8 cellular contexts compared by ENCODE assay signal in the genomic region with DNA sequence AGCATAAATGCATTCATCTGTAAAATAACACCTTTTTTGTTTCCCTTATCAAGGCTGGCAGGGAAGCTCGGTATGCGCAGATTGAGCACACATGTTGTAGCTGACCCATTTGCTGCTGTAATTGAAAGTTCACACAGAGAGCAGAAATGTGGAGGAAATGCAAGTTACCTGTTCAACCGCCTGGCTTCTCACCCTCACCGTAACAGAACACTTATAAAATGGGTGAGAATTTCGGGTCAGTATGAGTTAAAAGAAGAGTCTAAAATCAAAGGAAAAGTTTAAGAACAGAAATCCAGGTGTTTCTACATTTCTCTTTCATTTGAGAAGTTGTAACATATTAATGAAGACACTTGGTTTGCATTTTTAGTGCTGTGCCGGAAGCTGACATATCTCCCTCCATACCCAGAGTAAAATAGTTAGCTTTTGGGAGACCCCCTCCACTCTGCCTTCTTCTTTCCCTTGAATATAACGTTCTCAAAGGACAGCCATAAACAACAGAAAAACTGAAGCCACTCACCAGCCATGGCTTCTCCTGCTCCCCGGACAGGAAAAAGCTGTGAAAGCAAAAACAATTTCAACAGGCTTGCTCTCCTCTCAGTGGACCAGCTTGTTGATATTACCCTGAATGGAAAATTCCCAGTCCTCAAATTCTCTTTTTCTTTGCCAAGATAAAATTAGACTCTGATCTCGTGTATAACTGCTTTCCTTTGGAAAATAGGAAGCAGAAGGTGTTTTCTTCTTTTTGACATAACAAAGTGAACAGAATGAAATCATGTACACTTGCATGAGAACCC. TPM values are rescaled to one million over a fixed set of nuclear protein-coding genes. Genes with fewer than 3 reads are reported as not detected.
DNase-seq lines count a peak whose midpoint lies in the region; ATAC-seq and TF ChIP-seq lines count a peak whose summit lies in the region.

Gene CASP12, minus strand, starts transcription at position 570 of the 794 bp plus-strand sequence.

- no peaks in the 10 kb centered on the region for H4K20me1 ChIP-seq in GM23248 (ENCODE audit: insufficient read depth)

- peak within 1 kb of the TSS in 8 of 10 donors; percentile 42 to 73 (median 54) for H3K4me3 Mint-ChIP-seq in naive thymus-derived CD4-positive, alpha-beta T cell

- intact Hi-C loops in naive thymus-derived CD4-positive, alpha-beta T cell (cut with micrococcal nuclease), result loop anchor here (1.0 to 2.0 kb wide), 3 partner anchors 9 to 20 kb away; no protein-coding TSS in a partner anchor

- H3K27me3 ChIP-seq in GM23248 (replicated peaks; ENCODE audit: insufficient read depth), result 0 out of 2 replicates have a peak, but pooled peaks cover 3% of the 10 kb centered on the region
- H3K27me3 ChIP-seq in naive thymus-derived CD4-positive, alpha-beta T cell (ENCODE audit: control insufficient read depth in 2 of 2, insufficient read depth in 2 of 2, low read length in 2 of 2), result no peaks in the 10 kb centered on the region

- H3K27ac ChIP-seq in GM23248, result no peak within 1 kb of the TSS
- H3K27ac ChIP-seq in naive thymus-derived CD4-positive, alpha-beta T cell (ENCODE audit: low read depth, low read length), result no peak within 1 kb of the TSS

- peaks cover 0 to 2% (median 0%) of the 10 kb centered on the region in 5 donors for H3K27me3 Mint-ChIP-seq in naive thymus-derived CD4-positive, alpha-beta T cell

- TF ChIP-seq CTCF in GM10248 (IDR thresholded peaks at IDR 0.05; ENCODE audit: control extremely low read depth, extremely low read depth, low read depth, missing control alignments), result no peak

- peaks cover 3% of the 10 kb centered on the region; the same call in 1 of the 2 replicates for H3K9me2 ChIP-seq in GM23248 (ENCODE audit: insufficient read depth)

- no peaks in the 10 kb centered on the region for H3F3A ChIP-seq in GM23248 (ENCODE audit: insufficient read depth)

- no peaks in the 10 kb centered on the region for H3K9me3 ChIP-seq in GM23248 (ENCODE audit: low read depth)
- H3K9me3 ChIP-seq in naive thymus-derived CD4-positive, alpha-beta T cell (ENCODE audit: control insufficient read depth in 2 of 3, low read length in 3 of 3), result no peaks in the 10 kb centered on the region

- peak; percentile 51 for ATAC-seq in naive thymus-derived CD4-positive, alpha-beta T cell
- ATAC-seq in HG03469 (IDR thresholded peaks at IDR 0.05; ENCODE audit: unreplicated experiment), result no peak

- no peak within 1 kb of the TSS for H3K4me3 ChIP-seq in GM23248
- peak within 1 kb of the TSS; percentile 34 for H3K4me3 ChIP-seq in naive thymus-derived CD4-positive, alpha-beta T cell (ENCODE audit: low read length)

- CTCF ChIA-PET in GM10248 (lab: Yijun Ruan, JAX), result no interaction called here
- CTCF ChIA-PET in naive thymus-derived CD4-positive, alpha-beta T cell (lab: Charles Lee), result interaction anchor here (1.2 to 1.6 kb wide), 2 partner anchors 10 to 20 kb away, joined by 3 to 4 read pairs; no protein-coding TSS in a partner anchor

- no peak within 1 kb of the TSS for H3K9ac ChIP-seq in GM23248

- H3K36me3 Mint-ChIP-seq in naive thymus-derived CD4-positive, alpha-beta T cell, result peaks cover 0 to 12% (median 10%) of the 10 kb centered on the region in 5 donors

- POLR2A ChIA-PET in GM10248 (lab: Yijun Ruan, JAX), result no interaction called here
- POLR2A ChIA-PET in naive thymus-derived CD4-positive, alpha-beta T cell (lab: Charles Lee), result interaction anchor here (0.6 to 1.1 kb wide), 2 partner anchors 9 to 13 kb away, joined by 3 to 4 read pairs; no protein-coding TSS in a partner anchor

- no peaks in the 10 kb centered on the region for H3K4me1 ChIP-seq in GM23248 (ENCODE audit: insufficient read depth)
- peaks cover 3 to 23% of the 10 kb centered on the region in 2 donors for H3K4me1 ChIP-seq in naive thymus-derived CD4-positive, alpha-beta T cell (ENCODE audit: control insufficient read depth in 2 of 2, insufficient read depth in 2 of 2, low read length in 2 of 2)

- no peaks in the 10 kb centered on the region for H3K79me2 ChIP-seq in GM23248 (ENCODE audit: insufficient read depth)

- in situ Hi-C loops in GM23248 (cut with MboI), result no loop called here

- DNase-seq in GM10248 (ENCODE audit: extremely low spot score) (peak; percentile 19), GM23248 (no peak), cerebellum (ENCODE audit: low spot score) (peak; percentile 26), NCI-H2081 treated with DMSO at 0.1 percent for 48 hours (lab: John Stamatoyannopoulos, UW) (no peak), MV-4-11 (lab: John Stamatoyannopoulos, UW) (no peak)
- DNase-seq in naive thymus-derived CD4-positive, alpha-beta T cell, result peak in 1 of 9 donors; percentile 12
- DNase-seq in stimulated activated CD4-positive, alpha-beta T cell treated with anti-CD3 and anti-CD28 coated beads, Interleukin-12 subunit alpha, Interleukin-12 subunit beta, amount 100 ng/mL, for 4 hours, result no peak

- H3K9me3 Mint-ChIP-seq in naive thymus-derived CD4-positive, alpha-beta T cell, result peaks cover 0 to 9% (median 0%) of the 10 kb centered on the region in 11 donors

- peak within 1 kb of the TSS; percentile 63 for H2AFZ ChIP-seq in GM23248

- no peaks in the 10 kb centered on the region for H3K36me3 ChIP-seq in GM23248 (ENCODE audit: low read depth)
- no peaks in the 10 kb centered on the region for H3K36me3 ChIP-seq in naive thymus-derived CD4-positive, alpha-beta T cell (ENCODE audit: control insufficient read depth in 2 of 3, insufficient read depth in 3 of 3, low read length in 3 of 3)

- peak within 1 kb of the TSS in 8 of 9 donors; percentile 0 to 73 (median 54) for H3K27ac Mint-ChIP-seq in naive thymus-derived CD4-positive, alpha-beta T cell

- no peak within 1 kb of the TSS for H3K4me2 ChIP-seq in GM23248 (ENCODE audit: unreplicated experiment)

- H3K4me1 Mint-ChIP-seq in naive thymus-derived CD4-positive, alpha-beta T cell, result peaks cover 10 to 30% (median 26%) of the 10 kb centered on the region in 7 donors

- 13 to 16% methylated on average over 9 of the region's 9 CpGs for WGBS in GM23248 (ENCODE audit: low coverage in 1 of 2, low lambda C conversion rate in 2 of 2, missing lambda C conversion rate in 2 of 2), 2 experiments

RNA-seq across cellular contexts. Expression of gene CASP12, which starts in this region (rescaled TPM):
- not detected in 2 replicates for total RNA-seq in GM23248 (2014; rRNA removed; shearing (Covaris generic))
- not detected in 2 replicates for polyA plus RNA-seq in GM23248 (2016; fragmentation: Nextera tagmentation; extraction: Ambion mirVana)
- 0.27 TPM for total RNA-seq in cerebellum
- not detected for total RNA-seq in naive thymus-derived CD4-positive, alpha-beta T cell
- not detected for polyA plus RNA-seq in naive thymus-derived CD4-positive, alpha-beta T cell

Comparison
In these comparisons a context has a peak if more than half of its experiments do, and no peak if none do; other contexts are left out.
1. Peak in DNase-seq in cerebellum; RNA of the gene not detected or under 1 TPM.
2. Peak in ATAC-seq and H3K4me3 ChIP-seq in naive thymus-derived CD4-positive, alpha-beta T cell; RNA of the gene not detected or under 1 TPM.